In genomic region chr6:138499303-138499991, GRCh38 we compare ENCODE assay signal across 8 cellular contexts. TPM values are rescaled to one million over a fixed set of nuclear protein-coding genes. Genes with fewer than 3 reads are reported as not detected.
DNase-seq lines count a peak whose midpoint lies in the region; ATAC-seq, FAIRE-seq and TF ChIP-seq lines count a peak whose summit lies in the region.

Gene NHSL1 (minus strand): TSS chr6:138499494. CDS start chr6:138499290, 204 bp downstream.

- TF ChIP-seq CTCF in glutamatergic neuron (IDR thresholded peaks at IDR 0.05; ENCODE audit: partially characterized antibody, unreplicated experiment) (no peak), pancreas (IDR thresholded peaks at IDR 0.05) (no peak)

- H3K27me3 ChIP-seq in pancreas, result no peaks in the 10 kb centered on the region

- DNase-seq in NCI-H1092 treated with DMSO at 0.1 percent for 48 hours (lab: John Stamatoyannopoulos, UW) (peak; percentile 5), NCI-H1092 (lab: John Stamatoyannopoulos, UW) (no peak), NOMO-1 treated with dmso at 0.1 percent for 144 hours (lab: John Stamatoyannopoulos, UW; ENCODE audit: unreplicated experiment) (peak; percentile 31), glutamatergic neuron (no peak), pancreas (peak in 1 of 6 donors; percentile 23), dedifferentiated amniotic fluid mesenchymal stem cell (ENCODE audit: extremely low spot score) (no peak), HPDE6-E6E7 (ENCODE audit: extremely low spot score) (no peak)

- 26 to 39% methylated on average over 8 of the region's 8 CpGs for WGBS in pancreas, 2 donors

- peaks cover 49% of the 10 kb centered on the region for H3K4me1 Mint-ChIP-seq in glutamatergic neuron (ENCODE audit: low read depth, unreplicated experiment)

- H3K4me3 ChIP-seq in pancreas, result peak within 1 kb of the TSS in 2 of 4 donors; percentile 4 to 33

- peaks cover 11% of the 10 kb centered on the region for H3K9me3 Mint-ChIP-seq in glutamatergic neuron (ENCODE audit: unreplicated experiment)

- no peaks in the 10 kb centered on the region for H3K36me3 Mint-ChIP-seq in glutamatergic neuron (ENCODE audit: unreplicated experiment)

- no peak for FAIRE-seq in pancreas (lab: Jason Lieb, UNC)

- H3K27ac ChIP-seq in pancreas, result peak within 1 kb of the TSS; percentile 6 to 80 (median 52)

- no peaks in the 10 kb centered on the region for H3K9me3 ChIP-seq in pancreas

- ATAC-seq in HG02981 (IDR thresholded peaks at IDR 0.05; ENCODE audit: unreplicated experiment), result peak; percentile 98
- ATAC-seq in pancreas, result peak; percentile 53 to 70 (median 66)

- peak within 1 kb of the TSS; percentile 99 for H3K27ac Mint-ChIP-seq in glutamatergic neuron (ENCODE audit: unreplicated experiment)

- H3K27me3 Mint-ChIP-seq in glutamatergic neuron (ENCODE audit: unreplicated experiment), result peaks cover 9% of the 10 kb centered on the region

- peaks cover 15 to 56% (median 51%) of the 10 kb centered on the region in 3 donors for H3K4me1 ChIP-seq in pancreas

- intact Hi-C loops in pancreas (cut with DNase I), result no loop called here

- H3K4me3 Mint-ChIP-seq in glutamatergic neuron (ENCODE audit: unreplicated experiment), result peak within 1 kb of the TSS; percentile 87

- H3K36me3 ChIP-seq in pancreas, result no peaks in the 10 kb centered on the region

RNA-seq across cellular contexts. Expression of gene NHSL1, which starts in this region (rescaled TPM):
- total RNA-seq in glutamatergic neuron (ENCODE audit: unreplicated experiment) (57.8 TPM), pancreas (10 to 100 TPM in 3 of 6 donors, 1 to 10 TPM in 3; 4.8 to 16.3 (median 11.8) TPM)
- polyA plus RNA-seq in pancreas, result 1 to 10 TPM; 3.5 to 4.6 TPM

Comparison
In these comparisons a context has a peak if more than half of its experiments do, and no peak if none do; other contexts are left out.
1. DNase-seq: peak in NCI-H1092 treated with DMSO at 0.1 percent for 48 hours (single experiment) and NOMO-1 treated with dmso at 0.1 percent for 144 hours (single experiment); none in NCI-H1092 (single experiment), glutamatergic neuron (single experiment), dedifferentiated amniotic fluid mesenchymal stem cell (single experiment) and HPDE6-E6E7 (single experiment).